ENCODE assay signal across 27 cellular contexts in the genomic region with DNA sequence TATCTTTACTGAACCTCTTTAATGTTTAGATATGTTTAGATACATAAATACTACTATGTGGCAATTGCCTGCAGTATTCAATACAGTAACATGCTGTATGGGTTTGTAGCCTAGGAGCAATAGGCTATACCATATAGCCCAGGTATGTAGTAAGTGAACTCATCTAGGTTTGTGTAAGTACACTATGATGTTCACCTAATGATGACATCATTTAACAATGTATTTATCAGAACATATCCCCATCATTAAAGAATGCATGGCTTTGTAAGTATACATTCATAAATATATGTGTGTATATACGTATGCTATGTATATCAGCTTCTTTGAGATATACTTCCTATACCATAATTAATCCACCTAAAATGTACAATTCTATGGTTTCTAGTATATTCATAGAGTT.
"Had no signal": no experiment of that assay in that cellular context is flagged by ENCODE, and none has a peak within 500 bp of the region (broad histone marks: within the 10 kb centered on the region; RNA-seq: fewer than 3 reads in every experiment).

No MANE protein-coding gene starts in this region.

- H3K9me3 ChIP-seq: stomach, suprapubic skin, testis, thoracic aorta, thyroid gland, tibial artery, tibial nerve, transverse colon, upper lobe of left lung, upper lobe of right lung, uterus, vagina had no signal

- ATAC-seq: stimulated activated effector memory CD8-positive, alpha-beta T cell treated with anti-CD3 and anti-CD28 coated beads, Interleukin-12 subunit alpha, Interleukin-12 subunit beta, amount 100 ng/mL, for 72 hours; stimulated activated memory B cell treated with anti-CD40 and anti-IgM and Interleukin-4, amounts not matched to agents 10 μg/mL and 1 μg/mL and 100 μg/mL, for 72 hours; stimulated activated naive B cell treated with anti-CD40 and anti-IgM and Interleukin-4, amounts not matched to agents 10 μg/mL and 1 μg/mL and 100 μg/mL, for 72 hours; stimulated activated naive CD8-positive, alpha-beta T cell treated with anti-CD3 and anti-CD28 coated beads, Interleukin-15, amount 100 ng/mL, for 72 hours; stimulated activated naive CD8-positive, alpha-beta T cell treated with anti-CD3 and anti-CD28 coated beads, Interleukin-15, Interleukin-2, amounts not matched to agents 100 U/mL and 50 U/mL, for 24 hours; upper lobe of right lung had no signal

- H3K36me3 ChIP-seq: stomach, suprapubic skin, thoracic aorta, thyroid gland, tibial artery, tibial nerve, transverse colon, upper lobe of left lung, upper lobe of right lung, uterus, vagina had no signal

- H3K4me3 ChIP-seq: stomach, suprapubic skin, testis, thoracic aorta, thyroid gland, tibial artery, tibial nerve, transverse colon, upper lobe of left lung, upper lobe of right lung, uterus, vagina had no signal

- H3K4me1 ChIP-seq: stomach, suprapubic skin, testis, thyroid gland, tibial artery, tibial nerve, upper lobe of left lung, upper lobe of right lung, uterus, vagina had no signal

- DNase-seq: stimulated activated CD4-positive, alpha-beta T cell treated with anti-CD3 and anti-CD28 coated beads, Interleukin-2, amount 100 ng/mL, for 48 hours; stimulated activated CD4-positive, alpha-beta T cell treated with anti-CD3 and anti-CD28 coated beads, Interleukin-4, amount 100 ng/mL, for 1 hour; stimulated activated CD4-positive, alpha-beta T cell treated with anti-CD3 and anti-CD28 coated beads, Interleukin-4, amount 100 ng/mL, for 24 hours; stimulated activated CD4-positive, alpha-beta T cell treated with anti-CD3 and anti-CD28 coated beads, Interleukin-4, amount 100 ng/mL, for 4 hours; stimulated activated CD8-positive, alpha-beta memory T cell treated with anti-CD3 and anti-CD28 coated beads, Interleukin-4, amount 100 ng/mL, for 48 hours; stimulated activated naive B cell treated with anti-CD40 and anti-IgM and Interleukin-4, amounts not matched to agents 10 μg/mL and 1 μg/mL and 100 μg/mL, for 72 hours; stimulated activated naive CD4-positive, alpha-beta T cell; stimulated activated naive CD4-positive, alpha-beta T cell treated with Interleukin-2 at 50 U/mL for 16 hours; stimulated activated naive CD8-positive, alpha-beta T cell treated with anti-CD3 and anti-CD28 coated beads, Interleukin-15, amount 100 ng/mL, for 72 hours; stimulated activated naive CD8-positive, alpha-beta T cell treated with anti-CD3 and anti-CD28 coated beads, Interleukin-15, Interleukin-2, amounts not matched to agents 100 U/mL and 50 U/mL, for 24 hours; stomach; substantia nigra; testis; thyroid gland; tibial artery; transverse colon; trophoblast cell; upper lobe of left lung; upper lobe of right lung; uterus had no signal

- FAIRE-seq: urothelium cell line had no signal

- H3K27ac ChIP-seq: stomach, suprapubic skin, testis, thoracic aorta, thyroid gland, tibial artery, tibial nerve, transverse colon, upper lobe of left lung, upper lobe of right lung, uterus, vagina had no signal

- H3K27me3 ChIP-seq: stomach, suprapubic skin, testis, thyroid gland, tibial artery, tibial nerve, transverse colon, upper lobe of left lung, upper lobe of right lung, uterus, vagina had no signal
